10 cellular contexts compared by ENCODE assay signal in genomic region chr2:196961889-196962288, GRCh38. TPM values are rescaled to one million over a fixed set of nuclear protein-coding genes. Genes with fewer than 3 reads are reported as not detected.
A peak's percentile ranks its signal among the peaks of the same experiment; 100 is the strongest.
DNase-seq lines count a peak whose midpoint lies in the region; ATAC-seq lines count a peak whose summit lies in the region.
"Had no signal": no experiment of that assay in that cellular context is flagged by ENCODE, and none has a peak within 500 bp of the region (broad histone marks: within the 10 kb centered on the region; RNA-seq: fewer than 3 reads in every experiment).

No MANE protein-coding gene starts in this region.

- peak; percentile 99 for ATAC-seq in GM18909 (IDR thresholded peaks at IDR 0.05; ENCODE audit: poor library complexity, unreplicated experiment)
- peak; percentile 99 for ATAC-seq in GM21529 (IDR thresholded peaks at IDR 0.05; ENCODE audit: unreplicated experiment)
- peak; percentile 97 for ATAC-seq in HG03159 (IDR thresholded peaks at IDR 0.05; ENCODE audit: unreplicated experiment)

- no peaks in the 10 kb centered on the region for H3K9me3 Mint-ChIP-seq in immature natural killer cell

- peaks cover 26 to 32% of the 10 kb centered on the region in 2 donors for H3K4me1 Mint-ChIP-seq in immature natural killer cell

- peaks cover 0 to 4% (median 0%) of the 10 kb centered on the region in 3 donors for H3K36me3 Mint-ChIP-seq in immature natural killer cell

- H3K27ac Mint-ChIP-seq in immature natural killer cell = peak overlapping the region in 4 of 6 donors; percentile 1 to 36 (median 20)

- DNase-seq in immature natural killer cell = peak; percentile 13 to 21 (median 21)
- no peak for DNase-seq in SK-N-DZ (ENCODE audit: low spot score)
- no peak for DNase-seq in NCI-H146 (lab: John Stamatoyannopoulos, UW)
- DNase-seq in COR-L47 (lab: John Stamatoyannopoulos, UW) = no peak
- DNase-seq: NCI-H1930; SIG-M5; stimulated activated CD4-positive, alpha-beta T cell treated with anti-CD3 and anti-CD28 coated beads, Interleukin-15, amount 100 ng/mL, for 24 hours had no signal

- H3K27me3 Mint-ChIP-seq in immature natural killer cell (ENCODE audit: low read depth in 3 of 3) = peaks cover 0 to 3% (median 0%) of the 10 kb centered on the region in 3 donors

- peak overlapping the region; percentile 17 to 59 (median 47) for H3K4me3 Mint-ChIP-seq in immature natural killer cell

RNA-seq across cellular contexts. Expression of gene PGAP1, which starts 35.4 kb away (rescaled TPM):
- polyA plus RNA-seq in immature natural killer cell = under 1 TPM in 2 of 3 donors, not detected in 1; 0.09 to 0.62 TPM
- polyA plus RNA-seq in SK-N-DZ (2014; cell fraction: cytosol; rRNA removed) = 16.2 and 17.3 TPM in 2 replicates
- polyA plus RNA-seq in SK-N-DZ (2014; cell fraction: nucleus; rRNA removed) = 19.3 and 23.9 TPM in 2 replicates

Comparison
In these comparisons a context has a peak if more than half of its experiments do, and no peak if none do; other contexts are left out.
1. DNase-seq: peak in immature natural killer cell (3 of 3); none in SK-N-DZ (single experiment), NCI-H146 (single experiment) and COR-L47 (single experiment).
2. Peak in every context shown above with its lines, with median percentiles within 50 percentile points of each other: ATAC-seq.